ENCODE assay signal across 8 cellular contexts in genomic region chr5:159100928-159101646, GRCh38.
A peak's percentile ranks its signal among the peaks of the same experiment; 100 is the strongest.
DNase-seq lines count a peak whose midpoint lies in the region; ATAC-seq and TF ChIP-seq lines count a peak whose summit lies in the region.

No MANE protein-coding gene starts in this region.

- peaks cover 2% of the 10 kb centered on the region for H3K36me3 Mint-ChIP-seq in T-helper 1 cell treated with Interleukin-12 subunit alpha and Interleukin-12 subunit beta and Interleukin-4 antibody, amounts not matched to agents 30 μg/mL and 1 μg/mL, for 36 hours (ENCODE audit: low read depth)

- no peak for TF ChIP-seq CTCF in choroid plexus epithelial cell (conservative IDR thresholded peaks at IDR 0.05; ENCODE audit: low read depth, low read length)

- H3K9me3 ChIP-seq in neuron (ENCODE audit: low read length), result no peaks in the 10 kb centered on the region

- peaks cover 26% of the 10 kb centered on the region for H3K4me1 ChIP-seq in neuron (ENCODE audit: insufficient read depth, low read length)

- peaks cover under 1% of the 10 kb centered on the region for H3K36me3 ChIP-seq in neuron (ENCODE audit: insufficient read depth, low read length)

- peak overlapping the region; percentile 89 for H3K4me3 Mint-ChIP-seq in T-helper 1 cell treated with Interleukin-12 subunit alpha and Interleukin-12 subunit beta and Interleukin-4 antibody, amounts not matched to agents 30 μg/mL and 1 μg/mL, for 36 hours

- peaks cover 98% of the 10 kb centered on the region for H3K27me3 Mint-ChIP-seq in T-helper 1 cell treated with Interleukin-12 subunit alpha and Interleukin-12 subunit beta and Interleukin-4 antibody, amounts not matched to agents 30 μg/mL and 1 μg/mL, for 36 hours (ENCODE audit: low read depth)

- H3K9me3 Mint-ChIP-seq in T-helper 1 cell treated with Interleukin-12 subunit alpha and Interleukin-12 subunit beta and Interleukin-4 antibody, amounts not matched to agents 30 μg/mL and 1 μg/mL, for 36 hours, result no peaks in the 10 kb centered on the region

- DNase-seq in T-helper 1 cell (no peak), choroid plexus epithelial cell (ENCODE audit: low read depth) (no peak), UCSD-AML1 (lab: John Stamatoyannopoulos, UW; ENCODE audit: unreplicated experiment) (no peak), AG08396 (ENCODE audit: low spot score) (no peak)

- H3K4me3 ChIP-seq in choroid plexus epithelial cell (ENCODE audit: low read depth, low read length) (peak overlapping the region; percentile 75), neuron (ENCODE audit: low read length) (peak overlapping the region; percentile 73)

- H3K27ac Mint-ChIP-seq in T-helper 1 cell treated with Interleukin-12 subunit alpha and Interleukin-12 subunit beta and Interleukin-4 antibody, amounts not matched to agents 30 μg/mL and 1 μg/mL, for 36 hours, result no peak overlapping the region

- ATAC-seq in HG03442 (IDR thresholded peaks at IDR 0.05; ENCODE audit: unreplicated experiment) (peak; percentile 0), HG03095 (IDR thresholded peaks at IDR 0.05; ENCODE audit: unreplicated experiment) (no peak)

- peaks cover 29% of the 10 kb centered on the region for H3K4me1 Mint-ChIP-seq in T-helper 1 cell treated with Interleukin-12 subunit alpha and Interleukin-12 subunit beta and Interleukin-4 antibody, amounts not matched to agents 30 μg/mL and 1 μg/mL, for 36 hours (ENCODE audit: low read depth)

- H3K27me3 ChIP-seq in neuron (ENCODE audit: insufficient read depth, low read length), result no peaks in the 10 kb centered on the region

- peak overlapping the region; percentile 77 for H2AFZ ChIP-seq in neuron (ENCODE audit: low read depth, low read length)
